In the genomic region with DNA sequence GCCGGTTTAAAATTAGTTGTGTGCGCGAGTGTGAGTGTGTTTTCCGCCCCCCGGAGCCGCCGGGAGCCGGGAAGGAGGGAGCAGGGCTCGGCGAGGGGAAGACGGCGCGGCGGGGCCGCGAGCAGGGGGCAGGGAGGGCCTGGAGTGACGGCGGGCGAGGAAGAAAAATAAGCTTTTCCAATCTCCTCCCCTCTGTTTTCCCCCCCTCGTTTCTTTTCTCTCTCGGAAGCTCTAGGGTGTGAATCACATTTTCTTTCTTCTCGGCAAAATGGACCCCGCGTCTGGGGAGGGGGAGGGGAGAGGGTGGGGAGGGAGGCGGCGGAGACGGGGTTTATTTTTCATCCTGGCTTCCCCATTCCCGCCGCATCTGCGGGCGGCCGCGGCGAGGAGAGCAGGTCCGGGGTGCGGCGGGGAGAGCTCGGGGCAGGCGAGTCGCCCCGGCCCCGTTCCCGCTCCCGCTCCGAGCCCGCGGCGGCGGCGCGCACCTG, we compare ENCODE assay signal across 8 cellular contexts. TPM values are rescaled to one million over a fixed set of nuclear protein-coding genes. Genes with fewer than 3 reads are reported as not detected.
A peak's percentile ranks its signal among the peaks of the same experiment; 100 is the strongest.
DNase-seq lines count a peak whose midpoint lies in the region; ATAC-seq, FAIRE-seq and TF ChIP-seq lines count a peak whose summit lies in the region.

No MANE protein-coding gene starts in this region.

- H3K36me3 ChIP-seq in DOHH2 (ENCODE audit: control insufficient read depth, low read length) (peaks cover 50% of the 10 kb centered on the region), keratinocyte (ENCODE audit: control insufficient read depth in 2 of 2, extremely low read depth in 1 of 2, insufficient read depth in 2 of 2, low read length in 2 of 2) (peaks cover 0 to 1% of the 10 kb centered on the region in 2 experiments), spleen (peaks cover 0 to 1% (median 0%) of the 10 kb centered on the region in 6 donors)

- H3K9me3 ChIP-seq in DOHH2 (ENCODE audit: control insufficient read depth, insufficient read depth, low read length) (no peaks in the 10 kb centered on the region), keratinocyte (ENCODE audit: control insufficient read depth, low read depth, low read length) (no peaks in the 10 kb centered on the region), spleen (no peaks in the 10 kb centered on the region)

- H3F3A ChIP-seq in DOHH2 (ENCODE audit: control insufficient read depth, insufficient read depth): peaks cover 46% of the 10 kb centered on the region

- H3K4me2 ChIP-seq in DOHH2 (ENCODE audit: low read length) (peak overlapping the region; percentile 66), keratinocyte (ENCODE audit: control insufficient read depth, extremely low read depth, insufficient read depth, low read depth, low read length) (peak overlapping the region; percentile 96)

- H3K4me1 ChIP-seq in DOHH2 (ENCODE audit: control insufficient read depth, low read length): peaks cover 72% of the 10 kb centered on the region
- peaks cover 8% of the 10 kb centered on the region for H3K4me1 ChIP-seq in keratinocyte (ENCODE audit: control insufficient read depth, extremely low read depth, insufficient read depth, low read length)
- H3K4me1 ChIP-seq in spleen: peaks cover 34 to 75% (median 50%) of the 10 kb centered on the region in 6 donors

- DNase-seq in NCI-H2196 (lab: John Stamatoyannopoulos, UW; ENCODE audit: unreplicated experiment) (peak; percentile 75), caudate nucleus (lab: John Stamatoyannopoulos, UW) (peak in 59 of 61 donors; percentile 30 to 93 (median 78)), keratinocyte (ENCODE audit: low read depth, low spot score) (no peak), spleen (peak; percentile 92)

- dilution Hi-C loops in keratinocyte (cut with MboI; ENCODE audit: extremely low pct_ligation_motif_present, low sequenced_read_pairs): no loop called here

- 0 to 1% (median 0%) methylated on average over 33 to 51 of the region's 51 CpGs for WGBS in spleen, 5 donors

- H3K27ac ChIP-seq in DOHH2 (ENCODE audit: low read depth, low read length): peak overlapping the region; percentile 99
- peak overlapping the region; percentile 99 for H3K27ac ChIP-seq in caudate nucleus (ENCODE audit: low read depth, low read length)
- H3K27ac ChIP-seq in keratinocyte (ENCODE audit: control insufficient read depth, insufficient read depth, low read length): peak overlapping the region; percentile 95
- peak overlapping the region; percentile 97 to 100 (median 100) for H3K27ac ChIP-seq in spleen

- peak overlapping the region; percentile 87 for H3K4me3 ChIP-seq in DOHH2 (ENCODE audit: low read length)
- H3K4me3 ChIP-seq in keratinocyte (ENCODE audit: control insufficient read depth in 2 of 3, extremely low read depth in 1 of 3, insufficient read depth in 2 of 3, low read depth in 1 of 3, low read length in 3 of 3): peak overlapping the region; percentile 82 to 88 (median 85)
- peak overlapping the region; percentile 46 to 71 (median 56) for H3K4me3 ChIP-seq in spleen

- H4K20me1 ChIP-seq in DOHH2 (ENCODE audit: control insufficient read depth, insufficient read depth, low read depth, low read length) (no peaks in the 10 kb centered on the region), keratinocyte (ENCODE audit: control insufficient read depth, extremely low read depth, insufficient read depth, low read length) (no peaks in the 10 kb centered on the region)

- TF ChIP-seq CTCF in DOHH2 (IDR thresholded peaks at IDR 0.05; ENCODE audit: low read depth, low read length, poor library complexity, severe bottlenecking) (no peak), keratinocyte (optimal IDR thresholded peaks at IDR 0.05 in 1 of 3, IDR thresholded peaks at IDR 0.05 in 1 of 3, conservative IDR thresholded peaks at IDR 0.05 in 1 of 3; ENCODE audit: extremely low read depth in 1 of 3, insufficient read depth in 2 of 3, low read length in 3 of 3) (no peak), spleen (IDR thresholded peaks at IDR 0.05 in 8 of 11, conservative IDR thresholded peaks at IDR 0.05 in 3 of 11) (peak in 1 of 11 experiments; percentile 7)

- peaks cover 82% of the 10 kb centered on the region for H3K79me2 ChIP-seq in DOHH2 (ENCODE audit: control insufficient read depth, low read length)
- H3K79me2 ChIP-seq in keratinocyte (ENCODE audit: control insufficient read depth, insufficient read depth, low read length): peaks cover 18% of the 10 kb centered on the region

- no peaks in the 10 kb centered on the region for H3K9me2 ChIP-seq in DOHH2 (replicated peaks; ENCODE audit: control insufficient read depth, low read length)

- peak overlapping the region; percentile 98 for H3K9ac ChIP-seq in keratinocyte (ENCODE audit: control insufficient read depth, extremely low read depth, insufficient read depth, low read length)

- FAIRE-seq in keratinocyte (lab: Jason Lieb, UNC): no peak

- intact Hi-C loops in spleen (cut with DNase I; ENCODE audit: low total_unique reads): no loop called here

- ATAC-seq in HG02798 (IDR thresholded peaks at IDR 0.05; ENCODE audit: poor library complexity, unreplicated experiment) (peak; percentile 19), HG02981 (IDR thresholded peaks at IDR 0.05; ENCODE audit: unreplicated experiment) (no peak)
- ATAC-seq in activated CD4-positive, CD25-positive, alpha-beta regulatory T cell treated with anti-CD3 and anti-CD28 coated beads, Interleukin-2, amount 50 U/mL, for 24 hours: peak; percentile 53 to 55

- H3K9me1 ChIP-seq in keratinocyte (ENCODE audit: control insufficient read depth, extremely low read depth, insufficient read depth, low read length): no peaks in the 10 kb centered on the region

- H3K27me3 ChIP-seq in DOHH2 (ENCODE audit: control insufficient read depth, low read length) (no peaks in the 10 kb centered on the region), keratinocyte (ENCODE audit: control insufficient read depth, extremely low read depth, insufficient read depth, low read length) (no peaks in the 10 kb centered on the region), spleen (replicated peaks in 1 of 7) (no peaks in the 10 kb centered on the region)

- H2AFZ ChIP-seq in keratinocyte (ENCODE audit: control insufficient read depth, low read length): no peak overlapping the region

- TF ChIP-seq POLR2A in spleen (IDR thresholded peaks at IDR 0.05): peak in 2 of 3 donors; percentile 48 to 78

RNA-seq across cellular contexts. Expression of gene BICRAL, which starts 0.9 kb away (rescaled TPM):
- polyA plus RNA-seq in keratinocyte (4.2 to 6.5 TPM (median 5.0 TPM) in 3 replicates), spleen (1 to 10 TPM; 3.4 to 4.8 (median 3.4) TPM)
- polyA plus RNA-seq in keratinocyte (2011; ENCODE audit: low read depth): 1.4 TPM
- polyA plus RNA-seq in keratinocyte (2011; cell fraction: cytosol; rRNA removed): 3.3 and 5.7 TPM in 2 replicates
- polyA plus RNA-seq in keratinocyte (2011; cell fraction: nucleus; rRNA removed): 8.0 and 8.2 TPM in 2 replicates
- polyA plus RNA-seq in keratinocyte (2012; ENCODE audit: low replicate concordance): 3.0 and 3.6 TPM in 2 replicates
- 5.6 to 13.1 TPM (median 10.2 TPM) in 3 replicates for polyA minus RNA-seq in keratinocyte
- polyA minus RNA-seq in keratinocyte (2011; cell fraction: cytosol; rRNA and poly(A)+ RNA removed): 5.4 TPM
- 6.0 and 10.6 TPM in 2 replicates for polyA minus RNA-seq in keratinocyte (2011; cell fraction: nucleus; rRNA and poly(A)+ RNA removed)
- total RNA-seq in spleen: 10 to 100 TPM; 20.0 to 27.5 (median 25.3) TPM

RNA-seq across cellular contexts. Expression of gene TBCC, which starts 36.8 kb away (rescaled TPM):
- polyA plus RNA-seq in keratinocyte (14.1 to 18.8 TPM (median 16.7 TPM) in 3 replicates), spleen (10 to 100 TPM; 51.7 to 63.2 (median 56.0) TPM)
- polyA plus RNA-seq in keratinocyte (2011; ENCODE audit: low read depth): 7.7 TPM
- 12.2 and 12.8 TPM in 2 replicates for polyA plus RNA-seq in keratinocyte (2011; cell fraction: cytosol; rRNA removed)
- polyA plus RNA-seq in keratinocyte (2011; cell fraction: nucleus; rRNA removed): 21.2 and 24.7 TPM in 2 replicates
- 11.4 and 16.6 TPM in 2 replicates for polyA plus RNA-seq in keratinocyte (2012; ENCODE audit: low replicate concordance)
- polyA minus RNA-seq in keratinocyte: 7.4 to 15.6 TPM (median 7.6 TPM) in 3 replicates
- 12.5 TPM for polyA minus RNA-seq in keratinocyte (2011; cell fraction: cytosol; rRNA and poly(A)+ RNA removed)
- polyA minus RNA-seq in keratinocyte (2011; cell fraction: nucleus; rRNA and poly(A)+ RNA removed): 6.9 and 8.9 TPM in 2 replicates
- 10 to 100 TPM; 22.2 to 63.3 (median 25.6) TPM for total RNA-seq in spleen
